Comparison of ENCODE assay signal across 22 cellular contexts in the genomic region with DNA sequence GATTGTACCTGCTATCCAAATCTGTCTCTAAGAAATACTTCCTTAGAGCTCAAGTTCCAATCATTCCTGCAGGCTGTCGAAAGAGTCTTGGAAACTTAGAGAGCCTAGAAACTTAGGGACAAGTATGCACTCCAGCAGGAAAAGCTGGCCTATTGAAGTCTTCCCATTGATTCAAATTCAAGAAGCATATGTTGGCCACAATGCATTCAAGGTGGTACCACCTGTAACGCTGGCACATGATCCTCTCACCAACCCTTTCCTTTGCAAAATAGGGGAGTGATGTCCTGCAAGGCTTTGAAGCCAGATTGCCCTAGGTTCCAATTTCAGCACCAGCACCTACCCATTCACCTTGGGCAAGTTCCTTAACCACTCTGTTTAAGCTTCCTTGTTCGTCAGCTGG. TPM values are rescaled to one million over a fixed set of nuclear protein-coding genes. Genes with fewer than 3 reads are reported as not detected.
"Had no signal": no experiment of that assay in that cellular context is flagged by ENCODE, and none has a peak within 500 bp of the region (broad histone marks: within the 10 kb centered on the region; RNA-seq: fewer than 3 reads in every experiment).

No MANE protein-coding gene starts in this region.

- H3K4me3 ChIP-seq: esophagus muscularis mucosa, gastroesophageal sphincter, hepatocyte, lung, prostate gland, right atrium auricular region, sigmoid colon, thyroid gland, vagina had no signal

- H2AFZ ChIP-seq: hepatocyte had no signal

- DNase-seq: cortex of kidney; foreskin keratinocyte; heart left ventricle; natural killer cell; sigmoid colon; stimulated activated CD4-positive, alpha-beta T cell treated with anti-CD3 and anti-CD28 coated beads, Interleukin-2, amount 100 ng/mL, for 24 hours; stimulated activated CD4-positive, alpha-beta T cell treated with anti-CD3 and anti-CD28 coated beads, Interleukin-4, amount 100 ng/mL, for 24 hours; stimulated activated naive CD4-positive, alpha-beta T cell treated with Interleukin-2 at 50 U/mL for 16 hours; stomach; thyroid gland had no signal

- H3K36me3 Mint-ChIP-seq: natural killer cell had no signal

- H3K27ac ChIP-seq: foreskin keratinocyte, heart left ventricle, hepatocyte, prostate gland, right atrium auricular region, stomach, thyroid gland, vagina had no signal

- H3K4me1 Mint-ChIP-seq: natural killer cell; stimulated activated effector memory CD8-positive, alpha-beta T cell treated with anti-CD3 and anti-CD28 coated beads, Interleukin-12 subunit alpha, Interleukin-12 subunit beta, amount 100 ng/mL, for 72 hours had no signal

- H3K4me3 Mint-ChIP-seq: memory B cell; natural killer cell; neural crest cell; stimulated activated effector memory CD8-positive, alpha-beta T cell treated with anti-CD3 and anti-CD28 coated beads, Interleukin-12 subunit alpha, Interleukin-12 subunit beta, amount 100 ng/mL, for 72 hours had no signal

- H3K27me3 ChIP-seq: esophagus muscularis mucosa, gastroesophageal sphincter, hepatocyte, right atrium auricular region, sigmoid colon, thyroid gland, vagina had no signal

- H3K36me3 ChIP-seq: prostate gland had no signal

- ATAC-seq: foreskin keratinocyte; gastroesophageal sphincter; heart left ventricle; left lobe of liver; natural killer cell; stimulated activated effector memory CD8-positive, alpha-beta T cell treated with anti-CD3 and anti-CD28 coated beads, Interleukin-12 subunit alpha, Interleukin-12 subunit beta, amount 100 ng/mL, for 72 hours had no signal

- H3K27ac Mint-ChIP-seq: memory B cell; natural killer cell; stimulated activated effector memory CD8-positive, alpha-beta T cell treated with anti-CD3 and anti-CD28 coated beads, Interleukin-12 subunit alpha, Interleukin-12 subunit beta, amount 100 ng/mL, for 72 hours had no signal

- H3K9me3 Mint-ChIP-seq: neural crest cell had no signal

- H3K4me1 ChIP-seq: foreskin keratinocyte, prostate gland had no signal

RNA-seq across cellular contexts. Expression of a gene that starts 6.0 kb away (rescaled TPM):
- total RNA-seq: mononuclear cell, natural killer cell had no signal
